ENCODE assay signal across 1 cellular context in genomic region chr2:215832791-215833190, GRCh38.
TF ChIP-seq lines count a peak whose summit lies in the region.

No MANE protein-coding gene starts in this region.

TF ChIP-seq in HepG2, 621 proteins besides CTCF, POLR2A, EP300 and RAD21 (continued from another document):
- TF ChIP-seq FOXM1 (CRISPR knock-in tag; IDR thresholded peaks at IDR 0.05) (no peak), ZNF510 (CRISPR knock-in tag; IDR thresholded peaks at IDR 0.05; ENCODE audit: low read depth) (0 out of 2 replicates have a peak, but pooled peaks have one; percentile 44), AFF4 (CRISPR knock-in tag; IDR thresholded peaks at IDR 0.05) (no peak), CEBPB (IDR thresholded peaks at IDR 0.05; ENCODE audit: borderline replicate concordance, low read depth, low read length) (peak; percentile 40; the same call in 1 of the 2 replicates)
TF ChIP-seq in HepG2: peak in this region for 15.
